13 cellular contexts compared by ENCODE assay signal in genomic region chr15:71252036-71252898, GRCh38.
A peak's percentile ranks its signal among the peaks of the same experiment; 100 is the strongest.
DNase-seq lines count a peak whose midpoint lies in the region; ATAC-seq and TF ChIP-seq lines count a peak whose summit lies in the region.
"Had no signal": no experiment of that assay in that cellular context is flagged by ENCODE, and none has a peak within 500 bp of the region (broad histone marks: within the 10 kb centered on the region; RNA-seq: fewer than 3 reads in every experiment).

No MANE protein-coding gene starts in this region.

- BruUV-seq in PC-3 (replicated peaks; lab: Mats Ljungman, UMichigan) = no TSS peak

- POLR2A ChIA-PET in PC-3 (lab: Charles Lee; ENCODE audit: unreplicated experiment) = no interaction called here

- H3K27me3 ChIP-seq in PC-3 (ENCODE audit: low read length) (no peaks in the 10 kb centered on the region), colonic mucosa (no peaks in the 10 kb centered on the region)

- peaks cover 4% of the 10 kb centered on the region for H3K36me3 Mint-ChIP-seq in nephron (ENCODE audit: low read depth)

- peaks cover 5% of the 10 kb centered on the region for H3K27me3 Mint-ChIP-seq in nephron (ENCODE audit: low read depth)

- no peaks in the 10 kb centered on the region for H3K9me2 ChIP-seq in PC-3 (replicated peaks; ENCODE audit: low read length)

- H3K36me3 ChIP-seq in PC-3 (ENCODE audit: low read depth, low read length) = peaks cover 27% of the 10 kb centered on the region
- H3K36me3 ChIP-seq in colonic mucosa = no peaks in the 10 kb centered on the region

- no peaks in the 10 kb centered on the region for H3F3A ChIP-seq in PC-3 (ENCODE audit: low read length, unreplicated experiment)

- no peaks in the 10 kb centered on the region for H4K20me1 ChIP-seq in PC-3 (ENCODE audit: low read length)

- H3K4me1 Mint-ChIP-seq in nephron = peaks cover 44% of the 10 kb centered on the region
- H3K4me1 Mint-ChIP-seq: central memory CD8-positive, alpha-beta T cell had no signal

- no peak overlapping the region for H2AFZ ChIP-seq in PC-3 (ENCODE audit: low read length)

- intact Hi-C loops in PC-3 (cut with micrococcal nuclease) = no loop called here
- intact Hi-C loops in colonic mucosa (cut with DNase I) = no loop called here

- peak overlapping the region; percentile 31 to 64 (median 59) for H3K27ac Mint-ChIP-seq in nephron

- peak; percentile 18; the same call in 1 of the 2 replicates for ATAC-seq in PC-3
- no peak for ATAC-seq in HG02642 (IDR thresholded peaks at IDR 0.05; ENCODE audit: poor library complexity, unreplicated experiment)
- no peak for ATAC-seq in HG03565 (IDR thresholded peaks at IDR 0.05; ENCODE audit: unreplicated experiment)
- no peak for ATAC-seq in GM21786 (IDR thresholded peaks at IDR 0.05; ENCODE audit: unreplicated experiment)

- H3K4me3 ChIP-seq in PC-3 (ENCODE audit: low read length) (no peak overlapping the region), colonic mucosa (no peak overlapping the region)

- H3K4me3 Mint-ChIP-seq in nephron = no peak overlapping the region
- H3K4me3 Mint-ChIP-seq: central memory CD8-positive, alpha-beta T cell had no signal

- no peaks in the 10 kb centered on the region for H3K9me3 Mint-ChIP-seq in nephron
- H3K9me3 Mint-ChIP-seq: central memory CD8-positive, alpha-beta T cell had no signal

- H3K27ac ChIP-seq in PC-3 (ENCODE audit: low read length) (peak overlapping the region; percentile 89), colonic mucosa (peak overlapping the region; percentile 15)

- peaks cover 25% of the 10 kb centered on the region for H3K4me1 ChIP-seq in PC-3 (ENCODE audit: insufficient read depth, low read length)
- no peaks in the 10 kb centered on the region for H3K4me1 ChIP-seq in colonic mucosa

- peak overlapping the region; percentile 52 for H3K9ac ChIP-seq in PC-3 (ENCODE audit: low read length)
- no peak overlapping the region for H3K9ac ChIP-seq in colonic mucosa (ENCODE audit: low read depth in 2 of 2, low read length in 2 of 2)

- H3K4me2 ChIP-seq in PC-3 (ENCODE audit: low read length) = peak overlapping the region; percentile 22; the same call in 1 of the 2 replicates

- CTCF ChIA-PET in PC-3 (lab: Charles Lee) = no interaction called here

- DNase-seq in COLO829 (ENCODE audit: low spot score) = peak; percentile 32
- DNase-seq in PC-3 = peak; percentile 57
- DNase-seq in colonic mucosa = no peak
- no peak for DNase-seq in H4 (ENCODE audit: low spot score)
- DNase-seq: activated T-cell treated with anti-CD3 and anti-CD28 coated beads, Interleukin-2, amount 50 U/mL, for 48 hours; C1 segment of cervical spinal cord; Karpas-422; left cardiac atrium had no signal

- H3K9me3 ChIP-seq in PC-3 (ENCODE audit: low read length) (no peaks in the 10 kb centered on the region), colonic mucosa (no peaks in the 10 kb centered on the region)

- H3K79me2 ChIP-seq in PC-3 (ENCODE audit: low read length) = no peaks in the 10 kb centered on the region

- TF ChIP-seq CTCF in PC-3 (conservative IDR thresholded peaks at IDR 0.05; ENCODE audit: low read depth, low read length) = no peak
- TF ChIP-seq CTCF in colonic mucosa (IDR thresholded peaks at IDR 0.05) = no peak
- no peak for TF ChIP-seq CTCF in nephron (IDR thresholded peaks at IDR 0.05; ENCODE audit: unreplicated experiment in 3 of 3)

Comparison
In these comparisons a context has a peak if more than half of its experiments do, and no peak if none do; other contexts are left out.
1. DNase-seq: peak in COLO829 (single experiment) and PC-3 (single experiment); none in colonic mucosa (single experiment) and H4 (single experiment).